In the genomic region with DNA sequence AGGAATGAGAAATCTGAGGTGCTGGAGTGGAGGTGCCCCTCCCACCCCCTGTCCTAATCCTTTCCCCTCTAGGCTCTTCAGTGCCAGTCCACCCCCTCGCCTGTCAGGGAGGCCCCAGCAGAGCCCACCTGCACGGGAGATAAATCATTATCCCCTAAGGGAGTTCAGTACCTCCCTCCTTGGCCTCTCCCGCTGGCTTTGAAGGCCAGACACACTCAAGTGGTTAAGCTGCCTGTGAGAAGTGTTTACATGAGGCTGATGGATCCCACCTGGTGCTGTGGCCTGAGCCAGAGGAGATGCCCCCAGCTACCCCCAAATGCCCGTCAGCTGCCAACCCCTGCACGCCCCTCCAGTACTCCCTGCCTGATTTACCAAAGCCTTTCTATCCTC, we compare ENCODE assay signal across 24 cellular contexts. TPM values are rescaled to one million over a fixed set of nuclear protein-coding genes. Genes with fewer than 3 reads are reported as not detected.
"Had no signal": no experiment of that assay in that cellular context is flagged by ENCODE, and none has a peak within 500 bp of the region (broad histone marks: within the 10 kb centered on the region; RNA-seq: fewer than 3 reads in every experiment).

No MANE protein-coding gene starts in this region.

- H3K27ac ChIP-seq: breast epithelium, colonic mucosa, epithelial cell of prostate, heart left ventricle, sigmoid colon, testis had no signal

- H3K36me3 ChIP-seq: breast epithelium, colonic mucosa, heart left ventricle, sigmoid colon, vagina had no signal

- ATAC-seq: activated T-cell treated with anti-CD3 and anti-CD28 coated beads, Interleukin-2, amount 50 U/mL, for 4 hours; heart left ventricle; stimulated activated memory B cell treated with anti-CD40 and anti-IgM and Interleukin-4, amounts not matched to agents 10 μg/mL and 1 μg/mL and 100 μg/mL, for 72 hours had no signal

- H3K27me3 ChIP-seq: testis, vagina had no signal

- H3K36me3 Mint-ChIP-seq: activated naive CD8-positive, alpha-beta T cell treated with anti-CD3 and anti-CD28 coated beads for 36 hours; stimulated activated memory B cell treated with anti-CD40 and anti-IgM and Interleukin-4, amounts not matched to agents 10 μg/mL and 1 μg/mL and 100 μg/mL, for 72 hours had no signal

- H3K4me3 Mint-ChIP-seq: activated naive CD8-positive, alpha-beta T cell treated with anti-CD3 and anti-CD28 coated beads for 36 hours; activated T-cell treated with anti-CD3 and anti-CD28 coated beads, Interleukin-2, amount 50 U/mL, for 4 hours; central memory CD8-positive, alpha-beta T cell; nephron progenitor cell; stimulated activated memory B cell treated with anti-CD40 and anti-IgM and Interleukin-4, amounts not matched to agents 10 μg/mL and 1 μg/mL and 100 μg/mL, for 72 hours had no signal

- H3K27ac Mint-ChIP-seq: activated naive CD8-positive, alpha-beta T cell treated with anti-CD3 and anti-CD28 coated beads for 36 hours; activated T-helper 2 cell treated with anti-CD3 and anti-CD28 coated beads, Interferon-gamma antibody, Interleukin-2, Interleukin-4, amounts not matched to agents 10 μg/mL and 5 μg/mL and 100 μg/mL, durations not matched to agents 14 hours and 24 hours and 36 hours; nephron progenitor cell; stimulated activated memory B cell treated with anti-CD40 and anti-IgM and Interleukin-4, amounts not matched to agents 10 μg/mL and 1 μg/mL and 100 μg/mL, for 72 hours had no signal

- H3K9me3 ChIP-seq: breast epithelium, colonic mucosa, heart left ventricle, sigmoid colon, testis, vagina had no signal

- DNase-seq: activated CD4-positive, alpha-beta T cell treated with anti-CD3 and anti-CD28 coated beads for 4 hours; activated CD4-positive, alpha-beta T cell treated with anti-CD3 and anti-CD28 coated beads, Interleukin-2, amount 50 U/mL, for 48 hours; activated CD4-positive, CD25-positive, alpha-beta regulatory T cell; activated CD8-positive, alpha-beta memory T cell treated with anti-CD3 and anti-CD28 coated beads, Interleukin-2, amount 50 U/mL, for 48 hours; activated naive CD4-positive, alpha-beta T cell treated with Interleukin-2 at 50 U/mL for 16 hours; activated naive CD8-positive, alpha-beta T cell treated with anti-CD3 and anti-CD28 coated beads for 36 hours; activated T-cell treated with anti-CD3 and anti-CD28 coated beads, Interleukin-2, amount 50 U/mL, for 4 hours; colonic mucosa; heart left ventricle; nephron progenitor cell; occipital lobe; sigmoid colon; stimulated activated CD4-positive, alpha-beta T cell treated with anti-CD3 and anti-CD28 coated beads, Interleukin-15, amount 100 ng/mL, for 24 hours; T1000 had no signal

- H3K4me1 ChIP-seq: colonic mucosa had no signal

- H3K4me3 ChIP-seq: breast epithelium, colonic mucosa, heart left ventricle, sigmoid colon, smooth muscle cell, testis had no signal

- H3K4me2 ChIP-seq: smooth muscle cell had no signal

- H3K9me3 Mint-ChIP-seq: activated naive CD8-positive, alpha-beta T cell treated with anti-CD3 and anti-CD28 coated beads for 36 hours; activated T-cell treated with anti-CD3 and anti-CD28 coated beads, Interleukin-2, amount 50 U/mL, for 4 hours; activated T-helper 2 cell treated with anti-CD3 and anti-CD28 coated beads, Interferon-gamma antibody, Interleukin-2, Interleukin-4, amounts not matched to agents 10 μg/mL and 5 μg/mL and 100 μg/mL, durations not matched to agents 14 hours and 24 hours and 36 hours; central memory CD8-positive, alpha-beta T cell; nephron progenitor cell; stimulated activated memory B cell treated with anti-CD40 and anti-IgM and Interleukin-4, amounts not matched to agents 10 μg/mL and 1 μg/mL and 100 μg/mL, for 72 hours had no signal

RNA-seq across cellular contexts. Expression of a gene that starts 3.7 kb away (rescaled TPM):
- total RNA-seq: activated CD8-positive, alpha-beta memory T cell treated with anti-CD3 and anti-CD28 coated beads for 36 hours; activated naive CD8-positive, alpha-beta T cell treated with anti-CD3 and anti-CD28 coated beads for 36 hours; activated T-cell treated with anti-CD3 and anti-CD28 coated beads, Interleukin-2, amount 50 U/mL, for 4 hours; activated T-helper 2 cell treated with anti-CD3 and anti-CD28 coated beads, Interferon-gamma antibody, Interleukin-2, Interleukin-4, amounts not matched to agents 10 μg/mL and 5 μg/mL and 100 μg/mL, durations not matched to agents 14 hours and 24 hours and 36 hours; occipital lobe; renal cortical epithelial cell; smooth muscle cell had no signal
